ENCODE assay signal across 8 cellular contexts in genomic region chr18:70288851-70289328, GRCh38. TPM values are rescaled to one million over a fixed set of nuclear protein-coding genes. Genes with fewer than 3 reads are reported as not detected.
A peak's percentile ranks its signal among the peaks of the same experiment; 100 is the strongest.
DNase-seq lines count a peak whose midpoint lies in the region; ATAC-seq and TF ChIP-seq lines count a peak whose summit lies in the region.

Gene SOCS6, plus strand, starts transcription at chr18:70289045. Its CDS starts 35,624 bp downstream, at chr18:70324669.

- 0 to 1% methylated on average over 39 to 77 of the region's 77 CpGs for WGBS in aorta, 2 donors

- DNase-seq in NCI-H2227 (lab: John Stamatoyannopoulos, UW; ENCODE audit: unreplicated experiment): peak; percentile 76
- DNase-seq in activated T-helper 2 cell treated with anti-CD3 and anti-CD28 coated beads, Interferon-gamma antibody, Interleukin-2, Interleukin-4, amounts not matched to agents 10 μg/mL and 5 μg/mL and 100 μg/mL, durations not matched to agents 14 hours and 24 hours and 36 hours (ENCODE audit: low spot score): peak; percentile 46
- DNase-seq in foreskin keratinocyte: no peak
- peak; percentile 83 to 88 for DNase-seq in aorta

- peak within 1 kb of the TSS; percentile 34 for H2AFZ ChIP-seq in neural cell (ENCODE audit: low read depth, low read length)

- peaks cover 41% of the 10 kb centered on the region for H3K79me2 ChIP-seq in neural cell (replicated peaks; ENCODE audit: insufficient read depth, low read length)

- TF ChIP-seq RAD21 in neural cell (conservative IDR thresholded peaks at IDR 0.05): no peak

- H3K36me3 ChIP-seq in BLaER1 (peaks cover 5% of the 10 kb centered on the region; the same call in 1 of the 2 replicates), neural cell (ENCODE audit: insufficient read depth, low read length) (no peaks in the 10 kb centered on the region), aorta (ENCODE audit: control insufficient read depth in 1 of 2, insufficient read depth in 2 of 2, low read length in 1 of 2) (no peaks in the 10 kb centered on the region)

- intact Hi-C loops in activated T-helper 2 cell treated with anti-CD3 and anti-CD28 coated beads, Interferon-gamma antibody, Interleukin-2, Interleukin-4, amounts not matched to agents 10 μg/mL and 5 μg/mL and 100 μg/mL, durations not matched to agents 14 hours and 24 hours and 36 hours (cut with micrococcal nuclease): loop anchor here (1.0 kb wide), 1 partner anchor 84 kb away; the partner anchor contains the start of gene RTTN
- intact Hi-C loops in aorta (cut with DNase I): loop anchor here (5.0 kb wide), 4 partner anchors 38 to 143 kb away; no protein-coding TSS in a partner anchor

- no peaks in the 10 kb centered on the region for H3K9me3 Mint-ChIP-seq in activated T-helper 2 cell treated with anti-CD3 and anti-CD28 coated beads, Interferon-gamma antibody, Interleukin-2, Interleukin-4, amounts not matched to agents 10 μg/mL and 5 μg/mL and 100 μg/mL, durations not matched to agents 14 hours and 24 hours and 36 hours

- H3K4me2 ChIP-seq in BLaER1: peak within 1 kb of the TSS; percentile 90
- H3K4me2 ChIP-seq in neural cell (ENCODE audit: low read length): peak within 1 kb of the TSS; percentile 91

- H3K4me3 Mint-ChIP-seq in activated T-helper 2 cell treated with anti-CD3 and anti-CD28 coated beads, Interferon-gamma antibody, Interleukin-2, Interleukin-4, amounts not matched to agents 10 μg/mL and 5 μg/mL and 100 μg/mL, durations not matched to agents 14 hours and 24 hours and 36 hours (ENCODE audit: low read depth): peak within 1 kb of the TSS; percentile 85

- peak within 1 kb of the TSS; percentile 70 for H3K27ac Mint-ChIP-seq in activated T-helper 2 cell treated with anti-CD3 and anti-CD28 coated beads, Interferon-gamma antibody, Interleukin-2, Interleukin-4, amounts not matched to agents 10 μg/mL and 5 μg/mL and 100 μg/mL, durations not matched to agents 14 hours and 24 hours and 36 hours

- no peaks in the 10 kb centered on the region for H3F3A ChIP-seq in neural cell (ENCODE audit: insufficient read depth, low read length, poor library complexity, severe bottlenecking)

- peak; percentile 72 for ATAC-seq in GM18511 (IDR thresholded peaks at IDR 0.05; ENCODE audit: unreplicated experiment)
- ATAC-seq in HG02870 (IDR thresholded peaks at IDR 0.05; ENCODE audit: unreplicated experiment): peak; percentile 63
- ATAC-seq in foreskin keratinocyte: peak; percentile 64
- ATAC-seq in aorta (ENCODE audit: low FRiP score): peak; percentile 58

- H3K9ac ChIP-seq in BLaER1 (peak within 1 kb of the TSS; percentile 97), neural cell (ENCODE audit: low read length) (peak within 1 kb of the TSS; percentile 79)

- H3K36me3 Mint-ChIP-seq in activated T-helper 2 cell treated with anti-CD3 and anti-CD28 coated beads, Interferon-gamma antibody, Interleukin-2, Interleukin-4, amounts not matched to agents 10 μg/mL and 5 μg/mL and 100 μg/mL, durations not matched to agents 14 hours and 24 hours and 36 hours (ENCODE audit: low read depth): peaks cover 8% of the 10 kb centered on the region

- peaks cover 18% of the 10 kb centered on the region for H3K4me1 Mint-ChIP-seq in activated T-helper 2 cell treated with anti-CD3 and anti-CD28 coated beads, Interferon-gamma antibody, Interleukin-2, Interleukin-4, amounts not matched to agents 10 μg/mL and 5 μg/mL and 100 μg/mL, durations not matched to agents 14 hours and 24 hours and 36 hours (ENCODE audit: low read depth)

- H3K4me3 ChIP-seq in BLaER1 (peak within 1 kb of the TSS; percentile 88), neural cell (ENCODE audit: low read length) (peak within 1 kb of the TSS; percentile 86), aorta (ENCODE audit: low read length in 2 of 2) (peak within 1 kb of the TSS; percentile 93 to 96)

- H3K9me2 ChIP-seq in neural cell (ENCODE audit: insufficient read depth, low read length): no peaks in the 10 kb centered on the region

- H3K27ac ChIP-seq in BLaER1 (peak within 1 kb of the TSS; percentile 97), foreskin keratinocyte (peak within 1 kb of the TSS; percentile 86), neural cell (ENCODE audit: low read length) (peak within 1 kb of the TSS; percentile 31), aorta (ENCODE audit: low read depth in 1 of 2, low read length in 2 of 2) (peak within 1 kb of the TSS; percentile 87 to 91)

- TF ChIP-seq EP300 in neural cell (conservative IDR thresholded peaks at IDR 0.05; ENCODE audit: poor library complexity, severe bottlenecking): no peak

- TF ChIP-seq CTCF in foreskin keratinocyte (conservative IDR thresholded peaks at IDR 0.05) (no peak), neural cell (IDR thresholded peaks at IDR 0.05; ENCODE audit: poor library complexity, severe bottlenecking) (no peak)

- peaks cover 34% of the 10 kb centered on the region for H3K27me3 Mint-ChIP-seq in activated T-helper 2 cell treated with anti-CD3 and anti-CD28 coated beads, Interferon-gamma antibody, Interleukin-2, Interleukin-4, amounts not matched to agents 10 μg/mL and 5 μg/mL and 100 μg/mL, durations not matched to agents 14 hours and 24 hours and 36 hours (ENCODE audit: low read depth)

- H3K27me3 ChIP-seq in BLaER1 (no peaks in the 10 kb centered on the region), foreskin keratinocyte (no peaks in the 10 kb centered on the region), neural cell (ENCODE audit: insufficient read depth, low read depth, low read length) (no peaks in the 10 kb centered on the region), aorta (ENCODE audit: control insufficient read depth in 1 of 2, insufficient read depth in 2 of 2, low read length in 1 of 2) (no peaks in the 10 kb centered on the region)

- H3K9me3 ChIP-seq in BLaER1 (no peaks in the 10 kb centered on the region), neural cell (ENCODE audit: low read length) (no peaks in the 10 kb centered on the region), aorta (ENCODE audit: control insufficient read depth, low read length) (no peaks in the 10 kb centered on the region)

- H3K4me1 ChIP-seq in BLaER1 (peaks cover 72% of the 10 kb centered on the region), foreskin keratinocyte (peaks cover 16% of the 10 kb centered on the region), aorta (ENCODE audit: control insufficient read depth in 1 of 2, insufficient read depth in 2 of 2, low read length in 2 of 2) (peaks cover 0 to 5% of the 10 kb centered on the region in 2 donors)

- H4K20me1 ChIP-seq in BLaER1 (peaks cover 45% of the 10 kb centered on the region), neural cell (ENCODE audit: insufficient read depth) (no peaks in the 10 kb centered on the region)

TF ChIP-seq in neural cell, 6 proteins besides CTCF, POLR2A, EP300 and RAD21:
- TF ChIP-seq MXI1 (conservative IDR thresholded peaks at IDR 0.05; ENCODE audit: poor library complexity, severe bottlenecking): no peak
- TF ChIP-seq POLR2AphosphoS5 (IDR thresholded peaks at IDR 0.05): peak; percentile 78
- TF ChIP-seq SMC3 (conservative IDR thresholded peaks at IDR 0.05; ENCODE audit: poor library complexity): no peak
- no peak for TF ChIP-seq REST (IDR thresholded peaks at IDR 0.05; ENCODE audit: borderline replicate concordance)
- no peak for TF ChIP-seq EZH2 (IDR thresholded peaks at IDR 0.05; ENCODE audit: borderline replicate concordance, insufficient read depth, low read length, poor library complexity, severe bottlenecking)
- TF ChIP-seq TAF1 (IDR thresholded peaks at IDR 0.05; ENCODE audit: low read depth): peak; percentile 45

RNA-seq across cellular contexts. Expression of gene SOCS6, which starts in this region (rescaled TPM):
- total RNA-seq in activated T-helper 2 cell treated with anti-CD3 and anti-CD28 coated beads, Interferon-gamma antibody, Interleukin-2, Interleukin-4, amounts not matched to agents 10 μg/mL and 5 μg/mL and 100 μg/mL, durations not matched to agents 14 hours and 24 hours and 36 hours: 3.8 and 4.5 TPM in 2 replicates
- 18.7 and 20.8 TPM in 2 replicates for total RNA-seq in foreskin keratinocyte
- polyA plus RNA-seq in foreskin keratinocyte: 5.7 and 5.8 TPM in 2 replicates
- polyA plus RNA-seq in neural cell: 21.9 and 24.5 TPM in 2 replicates
- 56.7 and 63.1 TPM in 2 replicates for polyA minus RNA-seq in neural cell
- total RNA-seq in aorta: 10 to 100 TPM; 19.6 to 22.8 TPM
- polyA plus RNA-seq in aorta: 10 to 100 TPM in 1 of 2 donors, 1 to 10 TPM in 1; 5.9 to 11.4 TPM

Comparison
In these comparisons a context has a peak if more than half of its experiments do, and no peak if none do; other contexts are left out.
1. H3K27ac ChIP-seq: peak in every context shown above with its lines; median percentile 97 in BLaER1; 89 in aorta; 86 in foreskin keratinocyte; 31 in neural cell.
2. DNase-seq: peak in NCI-H2227 (single experiment), activated T-helper 2 cell treated with anti-CD3 and anti-CD28 coated beads, Interferon-gamma antibody, Interleukin-2, Interleukin-4, amounts not matched to agents 10 μg/mL and 5 μg/mL and 100 μg/mL, durations not matched to agents 14 hours and 24 hours and 36 hours (single experiment) and aorta (2 of 2); none in foreskin keratinocyte (0 of 2).
3. Peak in every context shown above with its lines, with median percentiles within 50 percentile points of each other: H3K4me3 ChIP-seq and ATAC-seq.